10 cellular contexts compared by ENCODE assay signal in the genomic region with DNA sequence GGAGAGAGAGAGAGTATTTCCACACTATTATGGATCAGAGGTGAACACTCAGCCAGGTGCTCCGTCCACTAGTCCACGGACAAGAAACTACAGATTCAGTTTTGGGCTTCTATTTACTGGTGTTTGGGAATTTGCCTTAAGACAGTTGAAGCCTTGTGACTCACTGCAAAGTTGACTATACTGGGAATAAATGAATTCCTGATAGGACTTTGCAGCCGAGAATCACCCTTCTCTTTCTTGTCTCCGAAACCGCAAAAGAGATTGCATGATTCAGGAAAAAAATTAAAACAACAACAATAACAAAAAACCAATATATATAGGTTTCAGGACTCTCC. TPM values are rescaled to one million over a fixed set of nuclear protein-coding genes. Genes with fewer than 3 reads are reported as not detected.
A peak's percentile ranks its signal among the peaks of the same experiment; 100 is the strongest.
DNase-seq lines count a peak whose midpoint lies in the region; ATAC-seq and TF ChIP-seq lines count a peak whose summit lies in the region.
"Had no signal": no experiment of that assay in that cellular context is flagged by ENCODE, and none has a peak within 500 bp of the region (broad histone marks: within the 10 kb centered on the region; RNA-seq: fewer than 3 reads in every experiment).

No MANE protein-coding gene starts in this region.

- H3K9me3 ChIP-seq in suprapubic skin = no peaks in the 10 kb centered on the region

- WGBS in suprapubic skin = 50% methylated on average over 5 of the region's 5 CpGs

- H3K4me3 Mint-ChIP-seq in activated naive CD4-positive, alpha-beta T cell treated with anti-CD3 and anti-CD28 coated beads for 36 hours = peak overlapping the region; percentile 37

- TF ChIP-seq CTCF in brain microvascular endothelial cell (IDR thresholded peaks at IDR 0.05; ENCODE audit: low read depth, low read length, missing control alignments) (no peak), suprapubic skin (IDR thresholded peaks at IDR 0.05) (no peak)

- H3K4me1 Mint-ChIP-seq in activated naive CD4-positive, alpha-beta T cell treated with anti-CD3 and anti-CD28 coated beads for 36 hours (ENCODE audit: low read depth) = peaks cover 22% of the 10 kb centered on the region

- H3K36me3 Mint-ChIP-seq in activated naive CD4-positive, alpha-beta T cell treated with anti-CD3 and anti-CD28 coated beads for 36 hours (ENCODE audit: low read depth) = no peaks in the 10 kb centered on the region
- H3K36me3 Mint-ChIP-seq: IgD-negative memory B cell had no signal

- no peak for TF ChIP-seq EP300 in suprapubic skin (IDR thresholded peaks at IDR 0.05)

- no peak for TF ChIP-seq POLR2A in suprapubic skin (IDR thresholded peaks at IDR 0.05)

- H3K27ac Mint-ChIP-seq in activated naive CD4-positive, alpha-beta T cell treated with anti-CD3 and anti-CD28 coated beads for 36 hours = no peak overlapping the region
- H3K27ac Mint-ChIP-seq: IgD-negative memory B cell had no signal

- H3K27me3 ChIP-seq in brain microvascular endothelial cell (replicated peaks) (no peaks in the 10 kb centered on the region), suprapubic skin (peaks cover 17% of the 10 kb centered on the region)

- ATAC-seq in HG02623 (IDR thresholded peaks at IDR 0.05; ENCODE audit: unreplicated experiment) = no peak

- H3K9me3 Mint-ChIP-seq in activated naive CD4-positive, alpha-beta T cell treated with anti-CD3 and anti-CD28 coated beads for 36 hours = no peaks in the 10 kb centered on the region

- H3K4me3 ChIP-seq in brain microvascular endothelial cell (ENCODE audit: low read depth, low read length) (peak overlapping the region; percentile 79), suprapubic skin (peak overlapping the region; percentile 72)
- H3K4me3 ChIP-seq: BLaER1 treated with 17β-estradiol and CSF1 and Interleukin-3, amounts not matched to agents 10 nM and 100 nM had no signal

- intact Hi-C loops in activated naive CD4-positive, alpha-beta T cell treated with anti-CD3 and anti-CD28 coated beads for 36 hours (cut with micrococcal nuclease) = no loop called here

- CTCF ChIA-PET in activated naive CD4-positive, alpha-beta T cell treated with anti-CD3 and anti-CD28 coated beads for 36 hours (lab: Charles Lee) = no interaction called here

- H3K36me3 ChIP-seq in brain microvascular endothelial cell (replicated peaks) = peaks cover 21% of the 10 kb centered on the region
- no peaks in the 10 kb centered on the region for H3K36me3 ChIP-seq in suprapubic skin
- H3K36me3 ChIP-seq: BLaER1 treated with 17β-estradiol and CSF1 and Interleukin-3, amounts not matched to agents 10 nM and 100 nM had no signal

- peaks cover 67% of the 10 kb centered on the region for H3K27me3 Mint-ChIP-seq in activated naive CD4-positive, alpha-beta T cell treated with anti-CD3 and anti-CD28 coated beads for 36 hours (ENCODE audit: low read depth)

- no peak for DNase-seq in activated naive CD4-positive, alpha-beta T cell treated with anti-CD3 and anti-CD28 coated beads for 36 hours
- DNase-seq in activated naive CD4-positive, alpha-beta T cell (lab: John Stamatoyannopoulos, UW) = no peak
- DNase-seq in brain microvascular endothelial cell (peak; percentile 49), kidney tubule cell (ENCODE audit: low spot score) (peak; percentile 49), suprapubic skin (ENCODE audit: low spot score in 2 of 2) (no peak), SKM-1 (lab: John Stamatoyannopoulos, UW; ENCODE audit: unreplicated experiment) (no peak), NCI-H69 (lab: John Stamatoyannopoulos, UW) (no peak)

- in situ Hi-C loops in brain microvascular endothelial cell (cut with HindIII; ENCODE audit: low pct_ligation_motif_present, low sequenced_read_pairs) = no loop called here

- peaks cover 20% of the 10 kb centered on the region for H3K4me1 ChIP-seq in suprapubic skin

- peak overlapping the region; percentile 32 for H3K27ac ChIP-seq in brain microvascular endothelial cell
- no peak overlapping the region for H3K27ac ChIP-seq in suprapubic skin

RNA-seq across cellular contexts. Expression of a gene that starts 0.7 kb away (rescaled TPM):
- total RNA-seq in activated naive CD4-positive, alpha-beta T cell treated with anti-CD3 and anti-CD28 coated beads for 36 hours = not detected
- total RNA-seq in suprapubic skin = 1 to 10 TPM in 3 of 4 donors, not detected in 1; 1.1 to 1.7 (median 1.5) TPM

RNA-seq across cellular contexts. Expression of a gene that starts 51.9 kb away (rescaled TPM):
- not detected for total RNA-seq in activated naive CD4-positive, alpha-beta T cell treated with anti-CD3 and anti-CD28 coated beads for 36 hours
- not detected for total RNA-seq in suprapubic skin

Comparison
In these comparisons a context has a peak if more than half of its experiments do, and no peak if none do; other contexts are left out.
1. DNase-seq: peak in brain microvascular endothelial cell (single experiment) and kidney tubule cell (single experiment); none in activated naive CD4-positive, alpha-beta T cell treated with anti-CD3 and anti-CD28 coated beads for 36 hours (single experiment), activated naive CD4-positive, alpha-beta T cell (0 of 4), suprapubic skin (0 of 2), SKM-1 (single experiment) and NCI-H69 (single experiment).